In genomic region chr5:78361226-78361993, GRCh38 we compare ENCODE assay signal across 1 cellular context.
TF ChIP-seq lines count a peak whose summit lies in the region.

No MANE protein-coding gene starts in this region.

TF ChIP-seq in liver, 16 proteins besides CTCF, POLR2A, EP300 and RAD21 (continued from another document):
- no peak for TF ChIP-seq HNF4G (IDR thresholded peaks at IDR 0.05)
- TF ChIP-seq ZBTB33 (IDR thresholded peaks at IDR 0.05) = no peak
